In genomic region chr2:229454934-229455631, GRCh38 we compare ENCODE assay signal across 15 cellular contexts.
A peak's percentile ranks its signal among the peaks of the same experiment; 100 is the strongest.
DNase-seq lines count a peak whose midpoint lies in the region; FAIRE-seq and TF ChIP-seq lines count a peak whose summit lies in the region.
"Had no signal": no experiment of that assay in that cellular context is flagged by ENCODE, and none has a peak within 500 bp of the region (broad histone marks: within the 10 kb centered on the region; RNA-seq: fewer than 3 reads in every experiment).

No MANE protein-coding gene starts in this region.

- H3K27ac Mint-ChIP-seq in astrocyte (ENCODE audit: unreplicated experiment), result peak overlapping the region; percentile 96
- H3K27ac Mint-ChIP-seq: activated T-helper 1 cell treated with anti-CD3 and anti-CD28 coated beads, Interleukin-12 subunit alpha, Interleukin-12 subunit beta, Interleukin-2, Interleukin-4 antibody, amounts not matched to agents 30 ng/mL and 10 ng/mL and 1 ng/mL, durations not matched to agents 14 hours and 24 hours and 36 hours; memory B cell had no signal

- TF ChIP-seq POLR2A in GM12892 (IDR thresholded peaks at IDR 0.05; ENCODE audit: low read depth, low read length), result no peak

- H3K9ac ChIP-seq in astrocyte (ENCODE audit: low read length), result peak overlapping the region; percentile 51

- H3K4me1 Mint-ChIP-seq in astrocyte (ENCODE audit: low read depth, unreplicated experiment), result peaks cover 17% of the 10 kb centered on the region
- H3K4me1 Mint-ChIP-seq: CD14-positive monocyte, memory B cell had no signal

- H3K9me3 ChIP-seq in astrocyte (ENCODE audit: insufficient read depth, low read depth, low read length) (no peaks in the 10 kb centered on the region), hepatocyte (ENCODE audit: low read depth) (no peaks in the 10 kb centered on the region)
- H3K9me3 ChIP-seq: colonic mucosa, heart right ventricle, thoracic aorta had no signal

- H3K4me3 ChIP-seq in astrocyte (ENCODE audit: insufficient read depth, low read depth, low read length) (no peak overlapping the region), hepatocyte (no peak overlapping the region)
- H3K4me3 ChIP-seq: colonic mucosa, heart right ventricle, thoracic aorta had no signal

- DNase-seq in AG08396 (ENCODE audit: low spot score) (peak; percentile 29), HTR-8/SVneo (ENCODE audit: insufficient read length, low spot score) (peak; percentile 79), astrocyte (ENCODE audit: low read depth) (peak; percentile 99), hepatocyte (ENCODE audit: low spot score) (peak; percentile 28), SKM-1 treated with dmso at 0.1 percent for 144 hours (lab: John Stamatoyannopoulos, UW; ENCODE audit: unreplicated experiment) (no peak), GM12892 (ENCODE audit: insufficient read length) (no peak), activated gamma-delta T cell treated with Interleukin-2 at 50 U/mL for 16 hours (no peak)
- no peak for DNase-seq in activated naive CD4-positive, alpha-beta T cell treated with anti-CD3 and anti-CD28 coated beads, Interleukin-2, amount 50 U/mL, for 16 hours
- DNase-seq: activated CD4-positive, CD25-positive, alpha-beta regulatory T cell treated with anti-CD3 and anti-CD28 coated beads, Interleukin-2, amount 50 U/mL, for 72 hours; colonic mucosa; heart right ventricle had no signal

- FAIRE-seq in HTR-8/SVneo (lab: Jason Lieb, UNC) (no peak), astrocyte (lab: Jason Lieb, UNC) (peak; percentile 97), GM12892 (lab: Jason Lieb, UNC) (no peak)

- peak overlapping the region; percentile 77 for H3K27ac ChIP-seq in astrocyte (ENCODE audit: low read depth, low read length)
- H3K27ac ChIP-seq in hepatocyte, result peak overlapping the region; percentile 31
- H3K27ac ChIP-seq: colonic mucosa, heart right ventricle, thoracic aorta had no signal

- TF ChIP-seq CTCF in astrocyte (IDR thresholded peaks at IDR 0.05; ENCODE audit: insufficient read depth, low read depth, low read length), result no peak
- no peak for TF ChIP-seq CTCF in hepatocyte (IDR thresholded peaks at IDR 0.05; ENCODE audit: poor library complexity)

- no peaks in the 10 kb centered on the region for H4K20me1 ChIP-seq in astrocyte (ENCODE audit: insufficient read depth, low read length)
- no peaks in the 10 kb centered on the region for H4K20me1 ChIP-seq in hepatocyte (ENCODE audit: insufficient read depth, poor library complexity, severe bottlenecking)

- peak overlapping the region; percentile 65 for H3K4me2 ChIP-seq in astrocyte (ENCODE audit: low read length)
- H3K4me2 ChIP-seq in hepatocyte, result no peak overlapping the region

- no peak overlapping the region for H3K4me3 Mint-ChIP-seq in astrocyte (ENCODE audit: unreplicated experiment)
- H3K4me3 Mint-ChIP-seq: activated T-helper 1 cell treated with anti-CD3 and anti-CD28 coated beads, Interleukin-12 subunit alpha, Interleukin-12 subunit beta, Interleukin-2, Interleukin-4 antibody, amounts not matched to agents 30 ng/mL and 10 ng/mL and 1 ng/mL, durations not matched to agents 14 hours and 24 hours and 36 hours; CD14-positive monocyte; memory B cell had no signal

- H3K36me3 Mint-ChIP-seq in astrocyte (ENCODE audit: low read depth, unreplicated experiment), result no peaks in the 10 kb centered on the region
- H3K36me3 Mint-ChIP-seq: CD14-positive monocyte, memory B cell had no signal

- no peaks in the 10 kb centered on the region for H3K27me3 ChIP-seq in astrocyte (ENCODE audit: insufficient read depth, low read length)
- no peaks in the 10 kb centered on the region for H3K27me3 ChIP-seq in hepatocyte
- H3K27me3 ChIP-seq: colonic mucosa, heart right ventricle had no signal

- H3K79me2 ChIP-seq in astrocyte (ENCODE audit: insufficient read depth, low read length), result no peaks in the 10 kb centered on the region
- no peaks in the 10 kb centered on the region for H3K79me2 ChIP-seq in hepatocyte

- peaks cover 19% of the 10 kb centered on the region for H3K4me1 ChIP-seq in astrocyte (ENCODE audit: insufficient read depth, low read length)
- no peaks in the 10 kb centered on the region for H3K4me1 ChIP-seq in hepatocyte (ENCODE audit: insufficient read depth)
- H3K4me1 ChIP-seq: colonic mucosa, heart right ventricle had no signal

- H3K36me3 ChIP-seq in astrocyte (ENCODE audit: insufficient read depth, low read length) (no peaks in the 10 kb centered on the region), hepatocyte (replicated peaks; ENCODE audit: insufficient read depth, low read depth) (no peaks in the 10 kb centered on the region)
- H3K36me3 ChIP-seq: colonic mucosa, heart right ventricle, thoracic aorta had no signal

- H3K27me3 Mint-ChIP-seq in astrocyte (ENCODE audit: low read depth, unreplicated experiment), result no peaks in the 10 kb centered on the region

- peaks cover 2% of the 10 kb centered on the region for H3K9me3 Mint-ChIP-seq in astrocyte (ENCODE audit: unreplicated experiment)
- H3K9me3 Mint-ChIP-seq: activated T-helper 1 cell treated with anti-CD3 and anti-CD28 coated beads, Interleukin-12 subunit alpha, Interleukin-12 subunit beta, Interleukin-2, Interleukin-4 antibody, amounts not matched to agents 30 ng/mL and 10 ng/mL and 1 ng/mL, durations not matched to agents 14 hours and 24 hours and 36 hours; memory B cell had no signal

- 50% methylated on average over 7 of the region's 7 CpGs for WGBS in hepatocyte (ENCODE audit: low lambda C conversion rate, missing lambda C conversion rate)

- H2AFZ ChIP-seq in astrocyte (ENCODE audit: low read depth, low read length) (no peak overlapping the region), hepatocyte (no peak overlapping the region)

- no peaks in the 10 kb centered on the region for H3K9me2 ChIP-seq in hepatocyte (replicated peaks; ENCODE audit: insufficient read depth)

Comparison
In these comparisons a context has a peak if more than half of its experiments do, and no peak if none do; other contexts are left out.
1. DNase-seq: peak in AG08396 (single experiment), HTR-8/SVneo (single experiment), astrocyte (single experiment) and hepatocyte (single experiment); none in SKM-1 treated with dmso at 0.1 percent for 144 hours (single experiment), activated naive CD4-positive, alpha-beta T cell treated with anti-CD3 and anti-CD28 coated beads, Interleukin-2, amount 50 U/mL, for 16 hours (single experiment), GM12892 (single experiment) and activated gamma-delta T cell treated with Interleukin-2 at 50 U/mL for 16 hours (single experiment).